1 cellular context compared by ENCODE assay signal in the genomic region with DNA sequence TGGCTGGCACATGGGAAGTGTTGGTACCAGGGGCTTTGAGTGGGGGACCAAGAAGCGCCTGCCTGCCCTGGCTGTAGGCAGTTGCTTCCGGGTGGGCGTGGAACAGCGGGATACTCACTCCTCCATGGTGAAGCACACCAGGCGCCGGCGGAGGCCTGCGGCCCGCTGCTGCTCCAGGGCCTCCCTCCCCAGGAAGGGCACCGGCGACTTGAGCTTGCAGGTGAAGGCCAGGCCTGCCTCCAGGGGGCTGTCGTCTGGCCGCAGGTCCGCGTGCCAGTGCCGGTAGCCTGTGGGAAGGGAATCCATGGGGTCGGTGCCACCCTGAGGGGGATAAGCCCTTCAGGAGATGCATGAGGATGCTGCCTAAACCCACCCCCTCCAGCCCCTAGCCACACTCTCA.
TF ChIP-seq lines count a peak whose summit lies in the region.

No MANE protein-coding gene starts in this region.

TF ChIP-seq in GM23338, 12 proteins besides CTCF, POLR2A, EP300 and RAD21:
- no peak for TF ChIP-seq ZNF114 (CRISPR knock-in tag; IDR thresholded peaks at IDR 0.05)
- TF ChIP-seq ZNF331 (CRISPR knock-in tag; IDR thresholded peaks at IDR 0.05; ENCODE audit: low read depth) = no peak
- TF ChIP-seq STAT1 (IDR thresholded peaks at IDR 0.05; ENCODE audit: unreplicated experiment) = no peak
- no peak for TF ChIP-seq ETS1 (IDR thresholded peaks at IDR 0.05)
- no peak for TF ChIP-seq JUNB (IDR thresholded peaks at IDR 0.05; ENCODE audit: unreplicated experiment)
- no peak for TF ChIP-seq CREB1 (CRISPR knock-in tag; IDR thresholded peaks at IDR 0.05; ENCODE audit: low read depth)
- no peak for TF ChIP-seq EZH2 (IDR thresholded peaks at IDR 0.05; ENCODE audit: low read depth, unreplicated experiment)
- TF ChIP-seq REST (IDR thresholded peaks at IDR 0.05; ENCODE audit: unreplicated experiment) = no peak
- TF ChIP-seq POLR2AphosphoS5 (IDR thresholded peaks at IDR 0.05; ENCODE audit: low read depth) = no peak
- no peak for TF ChIP-seq NANOG (IDR thresholded peaks at IDR 0.05; ENCODE audit: borderline replicate concordance)
- TF ChIP-seq EZH2phosphoT487 (IDR thresholded peaks at IDR 0.05; ENCODE audit: unreplicated experiment) = no peak
- TF ChIP-seq, protein P1, sequence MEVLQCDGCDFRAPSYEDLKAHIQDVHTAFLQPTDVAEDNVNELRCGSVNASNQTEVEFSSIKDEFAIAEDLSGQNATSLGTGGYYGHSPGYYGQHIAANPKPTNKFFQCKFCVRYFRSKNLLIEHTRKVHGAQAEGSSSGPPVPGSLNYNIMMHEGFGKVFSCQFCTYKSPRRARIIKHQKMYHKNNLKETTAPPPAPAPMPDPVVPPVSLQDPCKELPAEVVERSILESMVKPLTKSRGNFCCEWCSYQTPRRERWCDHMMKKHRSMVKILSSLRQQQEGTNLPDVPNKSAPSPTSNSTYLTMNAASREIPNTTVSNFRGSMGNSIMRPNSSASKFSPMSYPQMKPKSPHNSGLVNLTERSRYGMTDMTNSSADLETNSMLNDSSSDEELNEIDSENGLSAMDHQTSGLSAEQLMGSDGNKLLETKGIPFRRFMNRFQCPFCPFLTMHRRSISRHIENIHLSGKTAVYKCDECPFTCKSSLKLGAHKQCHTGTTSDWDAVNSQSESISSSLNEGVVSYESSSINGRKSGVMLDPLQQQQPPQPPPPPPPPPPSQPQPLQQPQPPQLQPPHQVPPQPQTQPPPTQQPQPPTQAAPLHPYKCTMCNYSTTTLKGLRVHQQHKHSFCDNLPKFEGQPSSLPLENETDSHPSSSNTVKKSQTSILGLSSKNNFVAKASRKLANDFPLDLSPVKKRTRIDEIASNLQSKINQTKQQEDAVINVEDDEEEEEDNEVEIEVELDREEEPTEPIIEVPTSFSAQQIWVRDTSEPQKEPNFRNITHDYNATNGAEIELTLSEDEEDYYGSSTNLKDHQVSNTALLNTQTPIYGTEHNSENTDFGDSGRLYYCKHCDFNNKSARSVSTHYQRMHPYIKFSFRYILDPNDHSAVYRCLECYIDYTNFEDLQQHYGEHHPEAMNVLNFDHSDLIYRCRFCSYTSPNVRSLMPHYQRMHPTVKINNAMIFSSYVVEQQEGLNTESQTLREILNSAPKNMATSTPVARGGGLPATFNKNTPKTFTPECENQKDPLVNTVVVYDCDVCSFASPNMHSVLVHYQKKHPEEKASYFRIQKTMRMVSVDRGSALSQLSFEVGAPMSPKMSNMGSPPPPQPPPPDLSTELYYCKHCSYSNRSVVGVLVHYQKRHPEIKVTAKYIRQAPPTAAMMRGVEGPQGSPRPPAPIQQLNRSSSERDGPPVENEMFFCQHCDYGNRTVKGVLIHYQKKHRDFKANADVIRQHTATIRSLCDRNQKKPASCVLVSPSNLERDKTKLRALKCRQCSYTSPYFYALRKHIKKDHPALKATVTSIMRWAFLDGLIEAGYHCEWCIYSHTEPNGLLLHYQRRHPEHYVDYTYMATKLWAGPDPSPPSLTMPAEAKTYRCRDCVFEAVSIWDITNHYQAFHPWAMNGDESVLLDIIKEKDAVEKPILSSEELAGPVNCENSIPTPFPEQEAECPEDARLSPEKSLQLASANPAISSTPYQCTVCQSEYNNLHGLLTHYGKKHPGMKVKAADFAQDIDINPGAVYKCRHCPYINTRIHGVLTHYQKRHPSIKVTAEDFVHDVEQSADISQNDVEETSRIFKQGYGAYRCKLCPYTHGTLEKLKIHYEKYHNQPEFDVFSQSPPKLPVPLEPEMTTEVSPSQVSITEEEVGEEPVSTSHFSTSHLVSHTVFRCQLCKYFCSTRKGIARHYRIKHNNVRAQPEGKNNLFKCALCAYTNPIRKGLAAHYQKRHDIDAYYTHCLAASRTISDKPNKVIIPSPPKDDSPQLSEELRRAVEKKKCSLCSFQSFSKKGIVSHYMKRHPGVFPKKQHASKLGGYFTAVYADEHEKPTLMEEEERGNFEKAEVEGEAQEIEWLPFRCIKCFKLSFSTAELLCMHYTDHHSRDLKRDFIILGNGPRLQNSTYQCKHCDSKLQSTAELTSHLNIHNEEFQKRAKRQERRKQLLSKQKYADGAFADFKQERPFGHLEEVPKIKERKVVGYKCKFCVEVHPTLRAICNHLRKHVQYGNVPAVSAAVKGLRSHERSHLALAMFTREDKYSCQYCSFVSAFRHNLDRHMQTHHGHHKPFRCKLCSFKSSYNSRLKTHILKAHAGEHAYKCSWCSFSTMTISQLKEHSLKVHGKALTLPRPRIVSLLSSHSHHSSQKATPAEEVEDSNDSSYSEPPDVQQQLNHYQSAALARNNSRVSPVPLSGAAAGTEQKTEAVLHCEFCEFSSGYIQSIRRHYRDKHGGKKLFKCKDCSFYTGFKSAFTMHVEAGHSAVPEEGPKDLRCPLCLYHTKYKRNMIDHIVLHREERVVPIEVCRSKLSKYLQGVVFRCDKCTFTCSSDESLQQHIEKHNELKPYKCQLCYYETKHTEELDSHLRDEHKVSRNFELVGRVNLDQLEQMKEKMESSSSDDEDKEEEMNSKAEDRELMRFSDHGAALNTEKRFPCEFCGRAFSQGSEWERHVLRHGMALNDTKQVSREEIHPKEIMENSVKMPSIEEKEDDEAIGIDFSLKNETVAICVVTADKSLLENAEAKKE (CRISPR knock-in tag; IDR thresholded peaks at IDR 0.05) = no peak
